ENCODE assay signal across 12 cellular contexts in genomic region chr2:109527846-109528705, GRCh38.
"Had no signal": no experiment of that assay in that cellular context is flagged by ENCODE, and none has a peak within 500 bp of the region (broad histone marks: within the 10 kb centered on the region; RNA-seq: fewer than 3 reads in every experiment).

No MANE protein-coding gene starts in this region.

- H3K4me1 ChIP-seq: uterus had no signal

- H3K4me3 ChIP-seq: mucosa of descending colon, ovary, stomach, uterus had no signal

- H3K36me3 Mint-ChIP-seq: activated naive CD8-positive, alpha-beta T cell treated with anti-CD3 and anti-CD28 coated beads for 36 hours; natural killer cell had no signal

- H3K27ac Mint-ChIP-seq: activated CD8-positive, alpha-beta T cell treated with anti-CD3 and anti-CD28 coated beads, Interleukin-2, amount 10 ng/mL, durations not matched to agents 7 days and 5 days; activated naive CD8-positive, alpha-beta T cell treated with anti-CD3 and anti-CD28 coated beads for 36 hours; natural killer cell had no signal

- ATAC-seq: activated CD8-positive, alpha-beta T cell treated with anti-CD3 and anti-CD28 coated beads, Interleukin-2, amount 10 ng/mL, durations not matched to agents 7 days and 5 days; esophagus mucosa; left colon; mucosa of descending colon; natural killer cell had no signal

- H3K9me3 ChIP-seq: mucosa of descending colon, ovary, stomach, uterus had no signal

- DNase-seq: activated CD4-positive, alpha-beta T cell treated with anti-CD3 and anti-CD28 coated beads for 4 hours; activated CD8-positive, alpha-beta T cell treated with anti-CD3 and anti-CD28 coated beads, Interleukin-2, amount 10 ng/mL, durations not matched to agents 7 days and 5 days; activated naive CD8-positive, alpha-beta T cell treated with anti-CD3 and anti-CD28 coated beads for 36 hours; hypothalamus; left colon; mucosa of descending colon; natural killer cell; stomach; WERI-Rb-1 had no signal

- H3K27me3 ChIP-seq: ovary, uterus had no signal

- H3K27me3 Mint-ChIP-seq: activated naive CD8-positive, alpha-beta T cell treated with anti-CD3 and anti-CD28 coated beads for 36 hours had no signal

- H3K27ac ChIP-seq: ovary, stomach, uterus, WERI-Rb-1 had no signal

- H3K36me3 ChIP-seq: ovary, stomach, uterus, WERI-Rb-1 had no signal

- H3K4me1 Mint-ChIP-seq: activated naive CD8-positive, alpha-beta T cell treated with anti-CD3 and anti-CD28 coated beads for 36 hours; natural killer cell had no signal

- H3K4me3 Mint-ChIP-seq: activated CD8-positive, alpha-beta T cell treated with anti-CD3 and anti-CD28 coated beads, Interleukin-2, amount 10 ng/mL, durations not matched to agents 7 days and 5 days; activated naive CD8-positive, alpha-beta T cell treated with anti-CD3 and anti-CD28 coated beads for 36 hours; natural killer cell had no signal

- H3K9me3 Mint-ChIP-seq: activated naive CD8-positive, alpha-beta T cell treated with anti-CD3 and anti-CD28 coated beads for 36 hours; natural killer cell had no signal
